ENCODE assay signal across 1 cellular context in genomic region chr1:207822602-207823451, GRCh38.
TF ChIP-seq lines count a peak whose summit lies in the region.

No MANE protein-coding gene starts in this region.

TF ChIP-seq in K562, 482 proteins besides CTCF, POLR2A, EP300 and RAD21 (continued from another document):
- TF ChIP-seq DDX20 (tag; IDR thresholded peaks at IDR 0.05; ENCODE audit: low read depth) = no peak
- TF ChIP-seq ZBTB34 (CRISPR knock-in tag; IDR thresholded peaks at IDR 0.05) = no peak
- TF ChIP-seq ZNF316 (IDR thresholded peaks at IDR 0.05) = 0 out of 2 replicates have a peak, but pooled peaks have one; percentile 39
- 0 out of 2 replicates have a peak, but pooled peaks have one; percentile 10 for TF ChIP-seq SPI1 (IDR thresholded peaks at IDR 0.05; ENCODE audit: borderline replicate concordance, low read depth, low read length)
- peak; percentile 60 for TF ChIP-seq NEUROD1 (IDR thresholded peaks at IDR 0.05; ENCODE audit: borderline replicate concordance, low read depth, low read length, partially characterized antibody)
- TF ChIP-seq ZNF639 (CRISPR knock-in tag; conservative IDR thresholded peaks at IDR 0.05 in 1 of 2, IDR thresholded peaks at IDR 0.05 in 1 of 2) = no peak
- no peak; the same call in 1 of the 2 replicates for TF ChIP-seq THRB (CRISPR knock-in tag; conservative IDR thresholded peaks at IDR 0.05)
- no peak for TF ChIP-seq KLF16 (IDR thresholded peaks at IDR 0.05)
- TF ChIP-seq MAFG (tag; conservative IDR thresholded peaks at IDR 0.05) = 0 out of 2 replicates have a peak, but pooled peaks have one; percentile 32
- peak; percentile 86 for TF ChIP-seq NFYB (IDR thresholded peaks at IDR 0.05; ENCODE audit: extremely low read depth, insufficient read length)
- TF ChIP-seq NRF1 (conservative IDR thresholded peaks at IDR 0.05 in 1 of 2, IDR thresholded peaks at IDR 0.05 in 1 of 2) = no peak
- TF ChIP-seq ZNF584 (CRISPR knock-in tag; IDR thresholded peaks at IDR 0.05; ENCODE audit: low read depth) = no peak
- TF ChIP-seq CREM (IDR thresholded peaks at IDR 0.05; ENCODE audit: low read depth) = peak; percentile 34; the same call in 1 of the 2 replicates
- TF ChIP-seq ATF1 (CRISPR knock-in tag; IDR thresholded peaks at IDR 0.05) = no peak
- peak; percentile 53 for TF ChIP-seq ATF1 (tag; IDR thresholded peaks at IDR 0.05)
- no peak for TF ChIP-seq ZNF561 (CRISPR knock-in tag; conservative IDR thresholded peaks at IDR 0.05)
- TF ChIP-seq CBX2 (IDR thresholded peaks at IDR 0.05; ENCODE audit: insufficient read depth, low read length, poor library complexity, severe bottlenecking) = no peak
- TF ChIP-seq RFX5 (IDR thresholded peaks at IDR 0.05; ENCODE audit: low read depth, low read length) = no peak
- TF ChIP-seq HDGF (IDR thresholded peaks at IDR 0.05) = 0 out of 2 replicates have a peak, but pooled peaks have one; percentile 37
- no peak for TF ChIP-seq ETV6 (IDR thresholded peaks at IDR 0.05; ENCODE audit: borderline replicate concordance in 1 of 2, low read depth in 2 of 2, low read length in 1 of 2)
- no peak for TF ChIP-seq ETV6 (CRISPR knock-in tag; IDR thresholded peaks at IDR 0.05; ENCODE audit: borderline replicate concordance)
- no peak for TF ChIP-seq THAP7 (CRISPR knock-in tag; IDR thresholded peaks at IDR 0.05)
- peak; percentile 51; the same call in 1 of the 2 replicates for TF ChIP-seq NFE2 (IDR thresholded peaks at IDR 0.05; ENCODE audit: low read depth)
- no peak for TF ChIP-seq ELF1 (tag; IDR thresholded peaks at IDR 0.05)
- TF ChIP-seq TAL1 (IDR thresholded peaks at IDR 0.05) = no peak
- no peak for TF ChIP-seq PBX2 (CRISPR knock-in tag; IDR thresholded peaks at IDR 0.05; ENCODE audit: low read depth)
- TF ChIP-seq PBX2 (tag; conservative IDR thresholded peaks at IDR 0.05; ENCODE audit: low read depth) = peak; percentile 93
TF ChIP-seq in K562: peak in this region for 32.
